ENCODE assay signal across 1 cellular context in genomic region chr5:78527925-78528324, GRCh38.
TF ChIP-seq lines count a peak whose summit lies in the region.

No MANE protein-coding gene starts in this region.

TF ChIP-seq in GM23338, 12 proteins besides CTCF, POLR2A, EP300 and RAD21 (continued from another document):
- TF ChIP-seq ZNF462 (CRISPR knock-in tag; IDR thresholded peaks at IDR 0.05) (no peak), NANOG (IDR thresholded peaks at IDR 0.05; ENCODE audit: borderline replicate concordance) (no peak)
